Comparison of ENCODE assay signal across 27 cellular contexts in the genomic region with DNA sequence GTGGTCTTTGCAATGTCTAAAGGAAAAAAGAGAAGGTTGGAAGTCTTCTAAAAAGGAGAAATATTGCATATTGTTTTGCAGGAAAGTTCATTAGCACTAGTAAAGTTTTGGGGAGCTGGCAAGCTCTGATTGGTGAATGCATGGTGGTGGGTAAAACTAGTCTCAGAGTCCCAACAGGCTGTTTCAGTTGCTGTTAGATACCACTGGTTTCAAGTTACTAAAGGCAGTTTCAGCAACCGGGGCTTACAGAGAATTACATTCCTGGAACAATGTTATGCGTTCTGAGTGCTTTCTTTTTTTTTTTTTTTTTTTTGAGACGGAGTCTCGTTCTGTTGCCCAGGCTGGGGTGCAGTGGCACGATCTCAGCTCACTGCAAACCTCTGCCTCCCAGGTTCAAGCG.
DNase-seq lines count a peak whose midpoint lies in the region; ATAC-seq and TF ChIP-seq lines count a peak whose summit lies in the region.
"Had no signal": no experiment of that assay in that cellular context is flagged by ENCODE, and none has a peak within 500 bp of the region (broad histone marks: within the 10 kb centered on the region; RNA-seq: fewer than 3 reads in every experiment).

No MANE protein-coding gene starts in this region.

- WGBS in GM23248 (ENCODE audit: low coverage in 1 of 2, low lambda C conversion rate in 2 of 2, missing lambda C conversion rate in 2 of 2), 2 experiments = 42 to 43% methylated on average over 4 to 6 of the region's 6 CpGs
- WGBS in mammary epithelial cell (ENCODE audit: low coverage, missing lambda C conversion rate) = 39% methylated on average over 2 of the region's 6 CpGs

- no TSS peak for BruUV-seq in PC-9 (replicated peaks; lab: Mats Ljungman, UMichigan)
- BruUV-seq in mammary epithelial cell (replicated peaks; lab: Mats Ljungman, UMichigan) = no TSS peak

- intact Hi-C loops in PC-9 (cut with micrococcal nuclease; ENCODE audit: unreplicated experiment) (loop anchor here (5.0 kb wide), 1 partner anchor 304 kb away; no protein-coding TSS in a partner anchor), mammary epithelial cell (cut with micrococcal nuclease) (loop anchor here (5.0 kb wide), 1 partner anchor 304 kb away; no protein-coding TSS in a partner anchor)

- H3K9me2 ChIP-seq in GM23248 (ENCODE audit: insufficient read depth) (no peaks in the 10 kb centered on the region), PC-9 (ENCODE audit: insufficient read depth) (no peaks in the 10 kb centered on the region)

- H3F3A ChIP-seq in GM23248 (ENCODE audit: insufficient read depth) (no peaks in the 10 kb centered on the region), PC-9 (ENCODE audit: insufficient read depth, low read depth) (no peaks in the 10 kb centered on the region)

- H3K79me2 ChIP-seq in ACC112 (ENCODE audit: control insufficient read depth, insufficient read depth, low read length, unreplicated experiment) = no peaks in the 10 kb centered on the region
- H3K79me2 ChIP-seq in GM23248 (ENCODE audit: insufficient read depth) = no peaks in the 10 kb centered on the region
- H3K79me2 ChIP-seq in PC-9 (ENCODE audit: low read depth) = no peaks in the 10 kb centered on the region
- no peaks in the 10 kb centered on the region for H3K79me2 ChIP-seq in mammary epithelial cell (ENCODE audit: insufficient read depth, low read length)

- no peak overlapping the region for H3K4me2 ChIP-seq in GM23248 (ENCODE audit: unreplicated experiment)
- no peak overlapping the region for H3K4me2 ChIP-seq in PC-9
- H3K4me2 ChIP-seq in mammary epithelial cell (ENCODE audit: insufficient read depth, low read depth, low read length) = no peak overlapping the region

- in situ Hi-C loops in GM23248 (cut with MboI) (no loop called here), mammary epithelial cell (cut with MboI; ENCODE audit: low sequenced_read_pairs in 2 of 2) (loop anchor here in 1 of 2 donors (10.0 kb wide), 1 partner anchor 46 kb away; no protein-coding TSS in a partner anchor)

- POLR2A ChIA-PET in activated naive CD8-positive, alpha-beta T cell treated with anti-CD3 and anti-CD28 coated beads, Interleukin-2, amount 10 ng/mL, durations not matched to agents 7 days and 5 days (lab: Charles Lee) = no interaction called here
- POLR2A ChIA-PET in PC-9 (lab: Charles Lee; ENCODE audit: unreplicated experiment) = no interaction called here
- POLR2A ChIA-PET in naive thymus-derived CD8-positive, alpha-beta T cell (lab: Charles Lee) = interaction anchor here (1.0 kb wide), 1 partner anchor 47 kb away, joined by 3 read pairs; no protein-coding TSS in a partner anchor

- H4K20me1 ChIP-seq in GM23248 (ENCODE audit: insufficient read depth) (no peaks in the 10 kb centered on the region), PC-9 (ENCODE audit: insufficient read depth) (no peaks in the 10 kb centered on the region), mammary epithelial cell (ENCODE audit: insufficient read depth, low read length) (no peaks in the 10 kb centered on the region)

- no peak for ATAC-seq in activated naive CD8-positive, alpha-beta T cell treated with anti-CD3 and anti-CD28 coated beads, Interleukin-2, amount 10 ng/mL, durations not matched to agents 7 days and 5 days (ENCODE audit: low read depth)
- no peak for ATAC-seq in stimulated activated memory B cell treated with anti-CD40 and anti-IgM and Interleukin-4, amounts not matched to agents 10 μg/mL and 1 μg/mL and 100 μg/mL, for 72 hours
- no peak for ATAC-seq in naive thymus-derived CD8-positive, alpha-beta T cell
- ATAC-seq: natural killer cell treated with Interleukin-12 subunit alpha and Interleukin-12 subunit beta and Interleukin-15 and Interleukin-18, amount 100 ng/mL, for 72 hours; PC-3 had no signal

- H3K36me3 ChIP-seq in ACC112 (ENCODE audit: insufficient read depth, low read length) (no peaks in the 10 kb centered on the region), GM23248 (ENCODE audit: low read depth) (no peaks in the 10 kb centered on the region), PC-9 (ENCODE audit: low read depth) (no peaks in the 10 kb centered on the region), mammary epithelial cell (ENCODE audit: insufficient read depth, low read length) (no peaks in the 10 kb centered on the region)
- H3K36me3 ChIP-seq: adrenal gland, breast epithelium, colonic mucosa, esophagus squamous epithelium, ovary had no signal

- TF ChIP-seq CTCF in fibroblast of the aortic adventitia (IDR thresholded peaks at IDR 0.05; ENCODE audit: insufficient read depth, low read length) (no peak), PC-9 (conservative IDR thresholded peaks at IDR 0.05) (no peak), mammary epithelial cell (conservative IDR thresholded peaks at IDR 0.05 in 1 of 2, IDR thresholded peaks at IDR 0.05 in 1 of 2; ENCODE audit: extremely low read depth in 1 of 2, insufficient read depth in 1 of 2, low read depth in 1 of 2, low read length in 2 of 2) (no peak)

- H3K4me1 Mint-ChIP-seq in activated naive CD8-positive, alpha-beta T cell treated with anti-CD3 and anti-CD28 coated beads, Interleukin-2, amount 10 ng/mL, durations not matched to agents 7 days and 5 days = peaks cover 9% of the 10 kb centered on the region
- peaks cover under 1% of the 10 kb centered on the region for H3K4me1 Mint-ChIP-seq in stimulated activated memory B cell treated with anti-CD40 and anti-IgM and Interleukin-4, amounts not matched to agents 10 μg/mL and 1 μg/mL and 100 μg/mL, for 72 hours
- H3K4me1 Mint-ChIP-seq in naive thymus-derived CD8-positive, alpha-beta T cell = peaks cover 3 to 14% (median 11%) of the 10 kb centered on the region in 4 donors
- H3K4me1 Mint-ChIP-seq: stimulated activated effector memory CD8-positive, alpha-beta T cell treated with anti-CD3 and anti-CD28 coated beads, Interleukin-12 subunit alpha, Interleukin-12 subunit beta, amount 100 ng/mL, for 72 hours had no signal

- H3K9me3 ChIP-seq in GM23248 (ENCODE audit: low read depth) = no peaks in the 10 kb centered on the region
- no peaks in the 10 kb centered on the region for H3K9me3 ChIP-seq in PC-9 (ENCODE audit: insufficient read depth, low read depth)
- H3K9me3 ChIP-seq in mammary epithelial cell (replicated peaks; ENCODE audit: insufficient read depth, low read length) = no peaks in the 10 kb centered on the region
- H3K9me3 ChIP-seq: adrenal gland, breast epithelium, colonic mucosa, esophagus squamous epithelium, ovary, spleen had no signal

- H3K27ac Mint-ChIP-seq in activated naive CD8-positive, alpha-beta T cell treated with anti-CD3 and anti-CD28 coated beads, Interleukin-2, amount 10 ng/mL, durations not matched to agents 7 days and 5 days = peak overlapping the region; percentile 21
- no peak overlapping the region for H3K27ac Mint-ChIP-seq in stimulated activated memory B cell treated with anti-CD40 and anti-IgM and Interleukin-4, amounts not matched to agents 10 μg/mL and 1 μg/mL and 100 μg/mL, for 72 hours
- peak overlapping the region in 2 of 10 donors; percentile 52 to 56 for H3K27ac Mint-ChIP-seq in naive thymus-derived CD8-positive, alpha-beta T cell
- H3K27ac Mint-ChIP-seq: memory B cell; natural killer cell treated with Interleukin-12 subunit alpha and Interleukin-12 subunit beta and Interleukin-15 and Interleukin-18, amount 100 ng/mL, for 72 hours; stimulated activated effector memory CD8-positive, alpha-beta T cell treated with anti-CD3 and anti-CD28 coated beads, Interleukin-12 subunit alpha, Interleukin-12 subunit beta, amount 100 ng/mL, for 72 hours had no signal

- H3K4me1 ChIP-seq in ACC112 (ENCODE audit: control insufficient read depth, insufficient read depth, low read length, unreplicated experiment) (no peaks in the 10 kb centered on the region), GM23248 (ENCODE audit: insufficient read depth) (no peaks in the 10 kb centered on the region), PC-9 (replicated peaks; ENCODE audit: insufficient read depth) (no peaks in the 10 kb centered on the region), mammary epithelial cell (ENCODE audit: insufficient read depth, low read length) (no peaks in the 10 kb centered on the region)
- H3K4me1 ChIP-seq: adrenal gland, breast epithelium, colonic mucosa, esophagus squamous epithelium, spleen had no signal

- no peak overlapping the region for H3K27ac ChIP-seq in ACC112 (ENCODE audit: low read depth, low read length)
- no peak overlapping the region for H3K27ac ChIP-seq in GM23248
- H3K27ac ChIP-seq in PC-9 = no peak overlapping the region
- no peak overlapping the region for H3K27ac ChIP-seq in mammary epithelial cell (ENCODE audit: insufficient read depth, low read depth, low read length)
- H3K27ac ChIP-seq: adrenal gland, breast epithelium, colonic mucosa, esophagus squamous epithelium, ovary, spleen had no signal

- CTCF ChIA-PET in PC-9 (lab: Charles Lee) (interaction anchor here (0.7 kb wide), 2 partner anchors 242 to 982 kb away, joined by 11 to 14 read pairs; no protein-coding TSS in a partner anchor), mammary epithelial cell (lab: Charles Lee; ENCODE audit: low non-redundant PET) (no interaction called here)

- DNase-seq in GM23248 (no peak), fibroblast of the aortic adventitia (ENCODE audit: low read depth) (peak; percentile 37), PC-9 (no peak), mammary epithelial cell (no peak)
- no peak for DNase-seq in activated naive CD8-positive, alpha-beta T cell treated with anti-CD3 and anti-CD28 coated beads, Interleukin-2, amount 10 ng/mL, durations not matched to agents 7 days and 5 days
- DNase-seq in naive thymus-derived CD8-positive, alpha-beta T cell = no peak
- DNase-seq: adrenal gland; C1 segment of cervical spinal cord; esophagus squamous epithelium; GOT3; NCI-H1048; NCI-H2029; ovary; PC-3; retina; Right ventricle myocardium superior; spleen; stimulated activated CD4-positive, alpha-beta T cell treated with anti-CD3 and anti-CD28 coated beads, Interleukin-2, amount 100 ng/mL, for 48 hours; SW 1271 had no signal

- H2AFZ ChIP-seq in ACC112 (ENCODE audit: low read length, unreplicated experiment) (peak overlapping the region; percentile 5), GM23248 (0 out of 2 replicates have a peak overlapping the region, but pooled peaks have one; percentile 12), PC-9 (no peak overlapping the region), mammary epithelial cell (ENCODE audit: low read depth, low read length) (no peak overlapping the region)

- H3K36me3 Mint-ChIP-seq in activated naive CD8-positive, alpha-beta T cell treated with anti-CD3 and anti-CD28 coated beads, Interleukin-2, amount 10 ng/mL, durations not matched to agents 7 days and 5 days = peaks cover 21% of the 10 kb centered on the region
- H3K36me3 Mint-ChIP-seq in stimulated activated memory B cell treated with anti-CD40 and anti-IgM and Interleukin-4, amounts not matched to agents 10 μg/mL and 1 μg/mL and 100 μg/mL, for 72 hours = peaks cover 31% of the 10 kb centered on the region
- H3K36me3 Mint-ChIP-seq in naive thymus-derived CD8-positive, alpha-beta T cell = peaks cover 0 to 6% (median 0%) of the 10 kb centered on the region in 3 donors
- H3K36me3 Mint-ChIP-seq: natural killer cell treated with Interleukin-12 subunit alpha and Interleukin-12 subunit beta and Interleukin-15 and Interleukin-18, amount 100 ng/mL, for 72 hours; stimulated activated effector memory CD8-positive, alpha-beta T cell treated with anti-CD3 and anti-CD28 coated beads, Interleukin-12 subunit alpha, Interleukin-12 subunit beta, amount 100 ng/mL, for 72 hours had no signal

- H3K27me3 Mint-ChIP-seq in activated naive CD8-positive, alpha-beta T cell treated with anti-CD3 and anti-CD28 coated beads, Interleukin-2, amount 10 ng/mL, durations not matched to agents 7 days and 5 days = no peaks in the 10 kb centered on the region
- no peaks in the 10 kb centered on the region for H3K27me3 Mint-ChIP-seq in stimulated activated memory B cell treated with anti-CD40 and anti-IgM and Interleukin-4, amounts not matched to agents 10 μg/mL and 1 μg/mL and 100 μg/mL, for 72 hours
- no peaks in the 10 kb centered on the region for H3K27me3 Mint-ChIP-seq in naive thymus-derived CD8-positive, alpha-beta T cell
- H3K27me3 Mint-ChIP-seq: activated CD8-positive, alpha-beta T cell treated with anti-CD3 and anti-CD28 coated beads for 36 hours; memory B cell had no signal

- H3K9ac ChIP-seq in GM23248 (no peak overlapping the region), mammary epithelial cell (ENCODE audit: insufficient read depth, low read length) (no peak overlapping the region)

- H3K4me3 ChIP-seq in ACC112 (ENCODE audit: low read depth, low read length) = no peak overlapping the region
- no peak overlapping the region for H3K4me3 ChIP-seq in GM23248
- no peak overlapping the region for H3K4me3 ChIP-seq in fibroblast of the aortic adventitia (ENCODE audit: low read depth, low read length)
- no peak overlapping the region for H3K4me3 ChIP-seq in PC-9
- no peak overlapping the region for H3K4me3 ChIP-seq in mammary epithelial cell (replicated peaks in 1 of 3; ENCODE audit: insufficient read depth in 1 of 3, low read depth in 2 of 3, low read length in 3 of 3)
- H3K4me3 ChIP-seq: adrenal gland, breast epithelium, colonic mucosa, esophagus squamous epithelium, ovary, spleen had no signal

- dilution Hi-C loops in mammary epithelial cell (cut with HindIII; ENCODE audit: low sequenced_read_pairs) = no loop called here

- H3K9me3 Mint-ChIP-seq in activated naive CD8-positive, alpha-beta T cell treated with anti-CD3 and anti-CD28 coated beads, Interleukin-2, amount 10 ng/mL, durations not matched to agents 7 days and 5 days = no peaks in the 10 kb centered on the region
- no peaks in the 10 kb centered on the region for H3K9me3 Mint-ChIP-seq in stimulated activated memory B cell treated with anti-CD40 and anti-IgM and Interleukin-4, amounts not matched to agents 10 μg/mL and 1 μg/mL and 100 μg/mL, for 72 hours
- H3K9me3 Mint-ChIP-seq in naive thymus-derived CD8-positive, alpha-beta T cell = peaks cover 0 to 2% (median 0%) of the 10 kb centered on the region in 9 donors
- H3K9me3 Mint-ChIP-seq: activated CD8-positive, alpha-beta T cell treated with anti-CD3 and anti-CD28 coated beads for 36 hours; memory B cell; natural killer cell treated with Interleukin-12 subunit alpha and Interleukin-12 subunit beta and Interleukin-15 and Interleukin-18, amount 100 ng/mL, for 72 hours; stimulated activated effector memory CD8-positive, alpha-beta T cell treated with anti-CD3 and anti-CD28 coated beads, Interleukin-12 subunit alpha, Interleukin-12 subunit beta, amount 100 ng/mL, for 72 hours had no signal

- H3K27me3 ChIP-seq in ACC112 (ENCODE audit: insufficient read depth, low read length) (no peaks in the 10 kb centered on the region), GM23248 (replicated peaks; ENCODE audit: insufficient read depth) (no peaks in the 10 kb centered on the region), PC-9 (ENCODE audit: insufficient read depth, low read depth) (no peaks in the 10 kb centered on the region), mammary epithelial cell (ENCODE audit: insufficient read depth, low read length) (peaks cover 3% of the 10 kb centered on the region)
- H3K27me3 ChIP-seq: adrenal gland, breast epithelium, colonic mucosa, ovary, spleen had no signal

- no peak overlapping the region for H3K4me3 Mint-ChIP-seq in activated naive CD8-positive, alpha-beta T cell treated with anti-CD3 and anti-CD28 coated beads, Interleukin-2, amount 10 ng/mL, durations not matched to agents 7 days and 5 days
- H3K4me3 Mint-ChIP-seq in stimulated activated memory B cell treated with anti-CD40 and anti-IgM and Interleukin-4, amounts not matched to agents 10 μg/mL and 1 μg/mL and 100 μg/mL, for 72 hours = no peak overlapping the region
- no peak overlapping the region for H3K4me3 Mint-ChIP-seq in naive thymus-derived CD8-positive, alpha-beta T cell
- H3K4me3 Mint-ChIP-seq: activated CD8-positive, alpha-beta T cell treated with anti-CD3 and anti-CD28 coated beads for 36 hours; memory B cell; natural killer cell treated with Interleukin-12 subunit alpha and Interleukin-12 subunit beta and Interleukin-15 and Interleukin-18, amount 100 ng/mL, for 72 hours; stimulated activated effector memory CD8-positive, alpha-beta T cell treated with anti-CD3 and anti-CD28 coated beads, Interleukin-12 subunit alpha, Interleukin-12 subunit beta, amount 100 ng/mL, for 72 hours had no signal

Comparison
In these comparisons a context has a peak if more than half of its experiments do, and no peak if none do; other contexts are left out.
1. H2AFZ ChIP-seq: peak in ACC112 (single experiment) and GM23248 (single experiment); none in PC-9 (single experiment) and mammary epithelial cell (single experiment).